1 cellular context compared by ENCODE assay signal in genomic region chr14:77457522-77458248, GRCh38.
TF ChIP-seq lines count a peak whose summit lies in the region.

AHSA1 (plus strand) TSS chr14:77458093; CDS start chr14:77458190, 97 bp downstream.
VIPAS39 (minus strand) TSS chr14:77457601; CDS start chr14:77454102, 3,499 bp downstream.

TF ChIP-seq in HEK293, 187 proteins besides CTCF, POLR2A, EP300 and RAD21 (continued from another document):
- TF ChIP-seq ZBTB6 (tag by site-specific recombination; IDR thresholded peaks at IDR 0.05), result no peak
- peak; percentile 31 for TF ChIP-seq KLF16 (tag by site-specific recombination; IDR thresholded peaks at IDR 0.05)
- TF ChIP-seq ZNF791 (tag by site-specific recombination; IDR thresholded peaks at IDR 0.05), result no peak
- peak; percentile 77; the same call in 1 of the 2 replicates for TF ChIP-seq PRDM4 (tag by site-specific recombination; IDR thresholded peaks at IDR 0.05)
- TF ChIP-seq ZNF341 (tag by site-specific recombination; IDR thresholded peaks at IDR 0.05; ENCODE audit: low read depth), result peak; percentile 98
- peak; percentile 37; the same call in 1 of the 2 replicates for TF ChIP-seq PATZ1 (tag by site-specific recombination; IDR thresholded peaks at IDR 0.05)
- TF ChIP-seq ZNF843 (tag by site-specific recombination; IDR thresholded peaks at IDR 0.05), result 0 out of 2 replicates have a peak, but pooled peaks have one; percentile 25
- TF ChIP-seq ZBTB26 (tag by site-specific recombination; optimal IDR thresholded peaks at IDR 0.05), result peak; percentile 26
- TF ChIP-seq ZNF621 (tag by site-specific recombination; IDR thresholded peaks at IDR 0.05), result no peak
- peak; percentile 31 for TF ChIP-seq ZBTB20 (tag by site-specific recombination; IDR thresholded peaks at IDR 0.05)
- TF ChIP-seq ZNF274 (IDR thresholded peaks at IDR 0.05; ENCODE audit: low read length), result no peak
- no peak for TF ChIP-seq ZNF274 (tag by site-specific recombination; IDR thresholded peaks at IDR 0.05; ENCODE audit: borderline replicate concordance)
- no peak for TF ChIP-seq ZNF18 (tag by site-specific recombination; IDR thresholded peaks at IDR 0.05)
- no peak for TF ChIP-seq ZNF48 (tag by site-specific recombination; IDR thresholded peaks at IDR 0.05)
- peak; percentile 18 for TF ChIP-seq EGR2 (tag by site-specific recombination; IDR thresholded peaks at IDR 0.05; ENCODE audit: low read depth)
- peak; percentile 64 for TF ChIP-seq ZFHX2 (tag by site-specific recombination; conservative IDR thresholded peaks at IDR 0.05)
- TF ChIP-seq ZBTB7A (tag by site-specific recombination; IDR thresholded peaks at IDR 0.05; ENCODE audit: low read depth), result peak; percentile 14; the same call in 1 of the 2 replicates
- no peak for TF ChIP-seq MEIS1 (CRISPR knock-in tag; IDR thresholded peaks at IDR 0.05; ENCODE audit: borderline replicate concordance)
- peak; percentile 18; the same call in 1 of the 2 replicates for TF ChIP-seq ZSCAN30 (tag by site-specific recombination; IDR thresholded peaks at IDR 0.05)
- TF ChIP-seq SALL2 (tag by site-specific recombination; IDR thresholded peaks at IDR 0.05; ENCODE audit: borderline replicate concordance), result no peak
- TF ChIP-seq PRDM10 (tag by site-specific recombination; IDR thresholded peaks at IDR 0.05), result peak; percentile 21; the same call in 1 of the 2 replicates
- no peak for TF ChIP-seq ZNF362 (tag by site-specific recombination; IDR thresholded peaks at IDR 0.05)
- TF ChIP-seq ZNF404 (tag by site-specific recombination; IDR thresholded peaks at IDR 0.05), result no peak
- peak; percentile 92 for TF ChIP-seq ELK4 (IDR thresholded peaks at IDR 0.05; ENCODE audit: borderline replicate concordance, low read depth, low read length)
- TF ChIP-seq ZNF24 (tag by site-specific recombination; IDR thresholded peaks at IDR 0.05), result peak; percentile 11; the same call in 1 of the 2 replicates
- TF ChIP-seq ZNF768 (tag by site-specific recombination; IDR thresholded peaks at IDR 0.05), result peak; percentile 87; the same call in 1 of the 2 replicates
- TF ChIP-seq HOXC10 (CRISPR knock-in tag; IDR thresholded peaks at IDR 0.05), result no peak
- peak; percentile 11; the same call in 1 of the 2 replicates for TF ChIP-seq KLF1 (tag by site-specific recombination; IDR thresholded peaks at IDR 0.05)
- TF ChIP-seq ZNF2 (tag by site-specific recombination; IDR thresholded peaks at IDR 0.05), result no peak
- no peak for TF ChIP-seq ZNF585B (tag by site-specific recombination; IDR thresholded peaks at IDR 0.05)
TF ChIP-seq in HEK293: peak in this region for 44.
